Comparison of ENCODE assay signal across 28 cellular contexts in the genomic region with DNA sequence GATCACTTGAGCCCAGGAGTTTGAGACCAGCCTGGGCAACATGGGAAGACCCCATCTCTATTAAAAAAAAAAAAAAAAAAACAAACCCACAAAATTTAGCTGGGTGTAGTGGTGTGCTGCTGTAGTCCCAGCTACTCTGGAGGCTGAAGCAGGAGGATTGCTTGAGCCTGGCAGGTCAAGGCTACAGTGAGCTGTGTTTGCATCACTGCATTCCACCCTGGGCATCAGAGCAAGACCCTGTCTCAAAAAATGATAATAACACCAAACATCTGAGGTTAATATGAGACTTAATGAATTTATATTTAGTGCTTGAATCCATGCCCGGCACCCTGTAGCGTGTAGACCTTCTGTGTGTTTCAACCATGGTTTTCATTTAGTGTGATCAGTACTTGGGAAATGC.
"Had no signal": no experiment of that assay in that cellular context is flagged by ENCODE, and none has a peak within 500 bp of the region (broad histone marks: within the 10 kb centered on the region; RNA-seq: fewer than 3 reads in every experiment).

No MANE protein-coding gene starts in this region.

- H3K4me1 Mint-ChIP-seq: activated B cell treated with CpG ODN at 0.5 μM for 24 hours; activated naive CD4-positive, alpha-beta T cell treated with anti-CD3 and anti-CD28 coated beads, Interleukin-2, amount 50 U/mL, for 24 hours; activated naive CD8-positive, alpha-beta T cell treated with anti-CD3 and anti-CD28 coated beads for 36 hours; activated naive CD8-positive, alpha-beta T cell treated with anti-CD3 and anti-CD28 coated beads, Interleukin-2, amount 50 U/mL, for 24 hours; activated T-helper 17 cell treated with anti-CD3 and anti-CD28 coated beads, Interleukin-2, amount 50 U/mL, for 72 hours had no signal

- H3K27me3 Mint-ChIP-seq: activated CD8-positive, alpha-beta T cell treated with anti-CD3 and anti-CD28 coated beads for 36 hours; activated naive CD4-positive, alpha-beta T cell treated with anti-CD3 and anti-CD28 coated beads, Interleukin-2, amount 50 U/mL, for 24 hours; activated T-helper 17 cell treated with anti-CD3 and anti-CD28 coated beads, Interleukin-2, amount 50 U/mL, for 72 hours had no signal

- H3K36me3 Mint-ChIP-seq: activated naive CD4-positive, alpha-beta T cell treated with anti-CD3 and anti-CD28 coated beads, Interleukin-2, amount 50 U/mL, for 24 hours; activated naive CD8-positive, alpha-beta T cell treated with anti-CD3 and anti-CD28 coated beads for 36 hours had no signal

- H3K9me3 ChIP-seq: adrenal gland, body of pancreas, esophagus squamous epithelium, gastroesophageal sphincter had no signal

- H3K4me1 ChIP-seq: adrenal gland, gastroesophageal sphincter had no signal

- ATAC-seq: activated CD4-positive, CD25-positive, alpha-beta regulatory T cell treated with anti-CD3 and anti-CD28 coated beads, Interleukin-2, amount 50 U/mL, for 24 hours; activated CD8-positive, alpha-beta T cell treated with anti-CD3 and anti-CD28 coated beads for 36 hours; activated naive CD8-positive, alpha-beta T cell treated with anti-CD3 and anti-CD28 coated beads, Interleukin-2, amount 50 U/mL, for 24 hours; activated T-cell treated with anti-CD3 and anti-CD28 coated beads, Interleukin-2, amount 50 U/mL, for 4 hours; activated T-helper 17 cell treated with anti-CD3 and anti-CD28 coated beads, Interleukin-2, amount 50 U/mL, for 72 hours; body of pancreas; effector memory CD8-positive, alpha-beta T cell; gastroesophageal sphincter had no signal

- H3K27me3 ChIP-seq: adrenal gland, body of pancreas, esophagus squamous epithelium, gastroesophageal sphincter had no signal

- H3K27ac ChIP-seq: adrenal gland, body of pancreas, epithelial cell of prostate, esophagus squamous epithelium, gastroesophageal sphincter had no signal

- H3K4me3 ChIP-seq: adrenal gland, body of pancreas, esophagus squamous epithelium, gastroesophageal sphincter had no signal

- H3K27ac Mint-ChIP-seq: activated B cell treated with CpG ODN at 0.5 μM for 24 hours; activated CD8-positive, alpha-beta T cell treated with anti-CD3 and anti-CD28 coated beads for 36 hours; activated naive CD4-positive, alpha-beta T cell treated with anti-CD3 and anti-CD28 coated beads for 36 hours; activated naive CD4-positive, alpha-beta T cell treated with anti-CD3 and anti-CD28 coated beads, Interleukin-2, amount 50 U/mL, for 24 hours; activated naive CD8-positive, alpha-beta T cell treated with anti-CD3 and anti-CD28 coated beads for 36 hours; activated naive CD8-positive, alpha-beta T cell treated with anti-CD3 and anti-CD28 coated beads, Interleukin-2, amount 50 U/mL, for 24 hours; activated T-helper 17 cell treated with anti-CD3 and anti-CD28 coated beads, Interleukin-2, amount 50 U/mL, for 72 hours; effector memory CD8-positive, alpha-beta T cell had no signal

- H3K36me3 ChIP-seq: adrenal gland, esophagus squamous epithelium, gastroesophageal sphincter had no signal

- DNase-seq: activated B cell treated with CpG ODN at 0.5 μM for 24 hours; activated CD4-positive, alpha-beta T cell treated with anti-CD3 and anti-CD28 coated beads for 48 hours; activated CD4-positive, alpha-beta T cell treated with anti-CD3 and anti-CD28 coated beads, Interleukin-2, amount 50 U/mL, for 1 hour; activated CD4-positive, alpha-beta T cell treated with anti-CD3 and anti-CD28 coated beads, Interleukin-2, amount 50 U/mL, for 48 hours; activated CD8-positive, alpha-beta memory T cell treated with anti-CD3 and anti-CD28 coated beads for 24 hours; activated CD8-positive, alpha-beta T cell treated with anti-CD3 and anti-CD28 coated beads for 36 hours; activated effector memory CD4-positive, alpha-beta T cell treated with Interleukin-2 at 50 U/mL for 16 hours; activated naive CD4-positive, alpha-beta T cell treated with anti-CD3 and anti-CD28 coated beads for 36 hours; activated naive CD8-positive, alpha-beta T cell treated with anti-CD3 and anti-CD28 coated beads for 36 hours; activated naive CD8-positive, alpha-beta T cell treated with anti-CD3 and anti-CD28 coated beads, Interleukin-2, amount 50 U/mL, for 24 hours; activated T-cell treated with anti-CD3 and anti-CD28 coated beads, Interleukin-2, amount 50 U/mL, for 4 hours; adrenal gland; amygdala; aorta; body of pancreas; caudate nucleus; cortex of kidney; dermis blood vessel endothelial cell; effector CD4-positive, alpha-beta T cell; effector memory CD8-positive, alpha-beta T cell; esophagus squamous epithelium; foreskin melanocyte; T-helper 2 cell had no signal

- H3K9me3 Mint-ChIP-seq: activated B cell treated with CpG ODN at 0.5 μM for 24 hours; activated CD8-positive, alpha-beta T cell treated with anti-CD3 and anti-CD28 coated beads for 36 hours; activated naive CD4-positive, alpha-beta T cell treated with anti-CD3 and anti-CD28 coated beads for 36 hours; activated naive CD4-positive, alpha-beta T cell treated with anti-CD3 and anti-CD28 coated beads, Interleukin-2, amount 50 U/mL, for 24 hours; activated naive CD8-positive, alpha-beta T cell treated with anti-CD3 and anti-CD28 coated beads for 36 hours; activated naive CD8-positive, alpha-beta T cell treated with anti-CD3 and anti-CD28 coated beads, Interleukin-2, amount 50 U/mL, for 24 hours; activated T-cell treated with anti-CD3 and anti-CD28 coated beads, Interleukin-2, amount 50 U/mL, for 4 hours; activated T-helper 17 cell treated with anti-CD3 and anti-CD28 coated beads, Interleukin-2, amount 50 U/mL, for 72 hours; effector memory CD8-positive, alpha-beta T cell had no signal

- H3K4me3 Mint-ChIP-seq: activated B cell treated with CpG ODN at 0.5 μM for 24 hours; activated CD8-positive, alpha-beta T cell treated with anti-CD3 and anti-CD28 coated beads for 36 hours; activated naive CD4-positive, alpha-beta T cell treated with anti-CD3 and anti-CD28 coated beads for 36 hours; activated naive CD4-positive, alpha-beta T cell treated with anti-CD3 and anti-CD28 coated beads, Interleukin-2, amount 50 U/mL, for 24 hours; activated naive CD8-positive, alpha-beta T cell treated with anti-CD3 and anti-CD28 coated beads for 36 hours; activated naive CD8-positive, alpha-beta T cell treated with anti-CD3 and anti-CD28 coated beads, Interleukin-2, amount 50 U/mL, for 24 hours; activated T-cell treated with anti-CD3 and anti-CD28 coated beads, Interleukin-2, amount 50 U/mL, for 4 hours; activated T-helper 17 cell treated with anti-CD3 and anti-CD28 coated beads, Interleukin-2, amount 50 U/mL, for 72 hours; effector memory CD8-positive, alpha-beta T cell had no signal
